In genomic region chr22:37608477-37609239, GRCh38 we compare ENCODE assay signal across 1 cellular context.
TF ChIP-seq lines count a peak whose summit lies in the region.

A gene with protein sequence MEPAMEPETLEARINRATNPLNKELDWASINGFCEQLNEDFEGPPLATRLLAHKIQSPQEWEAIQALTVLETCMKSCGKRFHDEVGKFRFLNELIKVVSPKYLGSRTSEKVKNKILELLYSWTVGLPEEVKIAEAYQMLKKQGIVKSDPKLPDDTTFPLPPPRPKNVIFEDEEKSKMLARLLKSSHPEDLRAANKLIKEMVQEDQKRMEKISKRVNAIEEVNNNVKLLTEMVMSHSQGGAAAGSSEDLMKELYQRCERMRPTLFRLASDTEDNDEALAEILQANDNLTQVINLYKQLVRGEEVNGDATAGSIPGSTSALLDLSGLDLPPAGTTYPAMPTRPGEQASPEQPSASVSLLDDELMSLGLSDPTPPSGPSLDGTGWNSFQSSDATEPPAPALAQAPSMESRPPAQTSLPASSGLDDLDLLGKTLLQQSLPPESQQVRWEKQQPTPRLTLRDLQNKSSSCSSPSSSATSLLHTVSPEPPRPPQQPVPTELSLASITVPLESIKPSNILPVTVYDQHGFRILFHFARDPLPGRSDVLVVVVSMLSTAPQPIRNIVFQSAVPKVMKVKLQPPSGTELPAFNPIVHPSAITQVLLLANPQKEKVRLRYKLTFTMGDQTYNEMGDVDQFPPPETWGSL (plus strand): TSS chr22:37608834. CDS start chr22:37608861, 27 bp downstream.

TF ChIP-seq in K562, 482 proteins besides CTCF, POLR2A, EP300 and RAD21 (continued from another document and continues in another):
- peak; percentile 16 for TF ChIP-seq TAF1 (IDR thresholded peaks at IDR 0.05; ENCODE audit: control insufficient read depth, extremely low read depth, insufficient read depth, low read length, severe bottlenecking)
- TF ChIP-seq BACH1 (tag; IDR thresholded peaks at IDR 0.05) = no peak
- TF ChIP-seq, protein P1, sequence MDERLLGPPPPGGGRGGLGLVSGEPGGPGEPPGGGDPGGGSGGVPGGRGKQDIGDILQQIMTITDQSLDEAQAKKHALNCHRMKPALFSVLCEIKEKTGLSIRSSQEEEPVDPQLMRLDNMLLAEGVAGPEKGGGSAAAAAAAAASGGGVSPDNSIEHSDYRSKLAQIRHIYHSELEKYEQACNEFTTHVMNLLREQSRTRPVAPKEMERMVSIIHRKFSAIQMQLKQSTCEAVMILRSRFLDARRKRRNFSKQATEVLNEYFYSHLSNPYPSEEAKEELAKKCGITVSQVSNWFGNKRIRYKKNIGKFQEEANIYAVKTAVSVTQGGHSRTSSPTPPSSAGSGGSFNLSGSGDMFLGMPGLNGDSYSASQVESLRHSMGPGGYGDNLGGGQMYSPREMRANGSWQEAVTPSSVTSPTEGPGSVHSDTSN (CRISPR knock-in tag; IDR thresholded peaks at IDR 0.05; ENCODE audit: low read depth) = no peak
- TF ChIP-seq, protein P1 (tag; conservative IDR thresholded peaks at IDR 0.05; ENCODE audit: low read depth) = no peak
- TF ChIP-seq NFIC (IDR thresholded peaks at IDR 0.05) = 0 out of 2 replicates have a peak, but pooled peaks have one; percentile 5
- no peak for TF ChIP-seq RBM15 (IDR thresholded peaks at IDR 0.05; ENCODE audit: insufficient read depth, low read length)
- TF ChIP-seq HMGN3 (IDR thresholded peaks at IDR 0.05; ENCODE audit: borderline replicate concordance, extremely low read depth, insufficient read length, low read depth, low read length) = peak; percentile 33
- peak; percentile 15 for TF ChIP-seq ASH1L (IDR thresholded peaks at IDR 0.05; ENCODE audit: borderline replicate concordance, low read depth, partially characterized antibody)
- TF ChIP-seq ZBTB26 (CRISPR knock-in tag; IDR thresholded peaks at IDR 0.05) = 0 out of 2 replicates have a peak, but pooled peaks have one; percentile 42
- TF ChIP-seq RBBP5 (IDR thresholded peaks at IDR 0.05; ENCODE audit: borderline replicate concordance, insufficient read depth, low read length, poor library complexity, severe bottlenecking) = peak; percentile 78
- TF ChIP-seq RBFOX2 (IDR thresholded peaks at IDR 0.05; ENCODE audit: low read depth, low read length) = peak; percentile 80
- no peak for TF ChIP-seq SREBF2 (CRISPR knock-in tag; IDR thresholded peaks at IDR 0.05)
- TF ChIP-seq CCNT2 (IDR thresholded peaks at IDR 0.05; ENCODE audit: borderline replicate concordance, extremely low read depth, insufficient read length, low read depth, low read length) = peak; percentile 53
- no peak for TF ChIP-seq JUNB (CRISPR knock-in tag; conservative IDR thresholded peaks at IDR 0.05)
- no peak for TF ChIP-seq KLF10 (CRISPR knock-in tag; IDR thresholded peaks at IDR 0.05)
- peak; percentile 88 for TF ChIP-seq ATF7 (IDR thresholded peaks at IDR 0.05)
- TF ChIP-seq U2AF2 (optimal IDR thresholded peaks at IDR 0.05; ENCODE audit: low read depth, low read length) = no peak
- TF ChIP-seq CREB1 (IDR thresholded peaks at IDR 0.05) = peak; percentile 83; the same call in 1 of the 2 replicates
- TF ChIP-seq CREB1 (CRISPR knock-in tag; IDR thresholded peaks at IDR 0.05) = peak; percentile 92
- peak; percentile 52; the same call in 1 of the 2 replicates for TF ChIP-seq XRCC5 (IDR thresholded peaks at IDR 0.05; ENCODE audit: low read depth, low read length)
- TF ChIP-seq, protein P2, sequence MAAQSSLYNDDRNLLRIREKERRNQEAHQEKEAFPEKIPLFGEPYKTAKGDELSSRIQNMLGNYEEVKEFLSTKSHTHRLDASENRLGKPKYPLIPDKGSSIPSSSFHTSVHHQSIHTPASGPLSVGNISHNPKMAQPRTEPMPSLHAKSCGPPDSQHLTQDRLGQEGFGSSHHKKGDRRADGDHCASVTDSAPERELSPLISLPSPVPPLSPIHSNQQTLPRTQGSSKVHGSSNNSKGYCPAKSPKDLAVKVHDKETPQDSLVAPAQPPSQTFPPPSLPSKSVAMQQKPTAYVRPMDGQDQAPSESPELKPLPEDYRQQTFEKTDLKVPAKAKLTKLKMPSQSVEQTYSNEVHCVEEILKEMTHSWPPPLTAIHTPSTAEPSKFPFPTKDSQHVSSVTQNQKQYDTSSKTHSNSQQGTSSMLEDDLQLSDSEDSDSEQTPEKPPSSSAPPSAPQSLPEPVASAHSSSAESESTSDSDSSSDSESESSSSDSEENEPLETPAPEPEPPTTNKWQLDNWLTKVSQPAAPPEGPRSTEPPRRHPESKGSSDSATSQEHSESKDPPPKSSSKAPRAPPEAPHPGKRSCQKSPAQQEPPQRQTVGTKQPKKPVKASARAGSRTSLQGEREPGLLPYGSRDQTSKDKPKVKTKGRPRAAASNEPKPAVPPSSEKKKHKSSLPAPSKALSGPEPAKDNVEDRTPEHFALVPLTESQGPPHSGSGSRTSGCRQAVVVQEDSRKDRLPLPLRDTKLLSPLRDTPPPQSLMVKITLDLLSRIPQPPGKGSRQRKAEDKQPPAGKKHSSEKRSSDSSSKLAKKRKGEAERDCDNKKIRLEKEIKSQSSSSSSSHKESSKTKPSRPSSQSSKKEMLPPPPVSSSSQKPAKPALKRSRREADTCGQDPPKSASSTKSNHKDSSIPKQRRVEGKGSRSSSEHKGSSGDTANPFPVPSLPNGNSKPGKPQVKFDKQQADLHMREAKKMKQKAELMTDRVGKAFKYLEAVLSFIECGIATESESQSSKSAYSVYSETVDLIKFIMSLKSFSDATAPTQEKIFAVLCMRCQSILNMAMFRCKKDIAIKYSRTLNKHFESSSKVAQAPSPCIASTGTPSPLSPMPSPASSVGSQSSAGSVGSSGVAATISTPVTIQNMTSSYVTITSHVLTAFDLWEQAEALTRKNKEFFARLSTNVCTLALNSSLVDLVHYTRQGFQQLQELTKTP (IDR thresholded peaks at IDR 0.05; ENCODE audit: low read depth in 1 of 2, partially characterized antibody in 2 of 2) = peak in 1 of 2 experiments; percentile 54
- TF ChIP-seq ZFP1 (CRISPR knock-in tag; IDR thresholded peaks at IDR 0.05) = no peak
- TF ChIP-seq ZNF639 (CRISPR knock-in tag; conservative IDR thresholded peaks at IDR 0.05 in 1 of 2, IDR thresholded peaks at IDR 0.05 in 1 of 2) = peak in 1 of 2 experiments; percentile 98; a peak in 2 of 4 replicates
- TF ChIP-seq RCOR1 (IDR thresholded peaks at IDR 0.05; ENCODE audit: borderline replicate concordance in 1 of 2, low read depth in 2 of 2, low read length in 2 of 2) = 0 out of 4 replicates have a peak, but pooled peaks of 1 of the 2 experiments have one; percentile 5
- no peak for TF ChIP-seq MCM5 (IDR thresholded peaks at IDR 0.05; ENCODE audit: low read depth)
- peak; percentile 63; the same call in 1 of the 2 replicates for TF ChIP-seq JUN (IDR thresholded peaks at IDR 0.05; ENCODE audit: borderline replicate concordance, low read depth, low read length)
- peak; percentile 89; the same call in 1 of the 2 replicates for TF ChIP-seq JUN (CRISPR knock-in tag; IDR thresholded peaks at IDR 0.05; ENCODE audit: borderline replicate concordance)
- no peak for TF ChIP-seq ZNF717 (CRISPR knock-in tag; IDR thresholded peaks at IDR 0.05)
- TF ChIP-seq ZBTB43 (CRISPR knock-in tag; IDR thresholded peaks at IDR 0.05) = no peak
- TF ChIP-seq TRIM24 (IDR thresholded peaks at IDR 0.05) = peak; percentile 17 to 79; a peak in 2 of 4 replicates
- TF ChIP-seq POLR2B (IDR thresholded peaks at IDR 0.05; ENCODE audit: low read depth, partially characterized antibody) = peak; percentile 48
- TF ChIP-seq NCOA1 (IDR thresholded peaks at IDR 0.05; ENCODE audit: low read depth) = peak; percentile 90
- peak; percentile 23; the same call in 1 of the 2 replicates for TF ChIP-seq ATF1 (CRISPR knock-in tag; IDR thresholded peaks at IDR 0.05)
- peak; percentile 96 for TF ChIP-seq ATF1 (tag; IDR thresholded peaks at IDR 0.05)
- peak; percentile 97 for TF ChIP-seq SNIP1 (IDR thresholded peaks at IDR 0.05; ENCODE audit: low read depth)
- TF ChIP-seq TFAP4 (CRISPR knock-in tag; IDR thresholded peaks at IDR 0.05; ENCODE audit: borderline replicate concordance) = peak; percentile 97
- TF ChIP-seq TBP (optimal IDR thresholded peaks at IDR 0.05; ENCODE audit: low read depth, low read length) = peak; percentile 6
- peak in 1 of 2 experiments; percentile 92; a peak in 1 of 4 replicates for TF ChIP-seq KDM4B (IDR thresholded peaks at IDR 0.05; ENCODE audit: borderline replicate concordance in 2 of 2, low read depth in 1 of 2)
- peak; percentile 91 for TF ChIP-seq FOXM1 (IDR thresholded peaks at IDR 0.05; ENCODE audit: low read depth)
- no peak for TF ChIP-seq FOXM1 (CRISPR knock-in tag; IDR thresholded peaks at IDR 0.05; ENCODE audit: low read depth)
- TF ChIP-seq RFX1 (IDR thresholded peaks at IDR 0.05) = peak; percentile 79
- TF ChIP-seq PKNOX1 (IDR thresholded peaks at IDR 0.05) = 0 out of 2 replicates have a peak, but pooled peaks have one; percentile 47
- TF ChIP-seq CREM (IDR thresholded peaks at IDR 0.05; ENCODE audit: low read depth) = peak; percentile 90
- peak; percentile 30 to 80; a peak in 2 of 4 replicates for TF ChIP-seq TEAD1 (CRISPR knock-in tag; IDR thresholded peaks at IDR 0.05)
- peak; percentile 92; the same call in 1 of the 2 replicates for TF ChIP-seq NKRF (IDR thresholded peaks at IDR 0.05; ENCODE audit: borderline replicate concordance)
- peak; percentile 65; the same call in 1 of the 2 replicates for TF ChIP-seq SMAD4 (CRISPR knock-in tag; conservative IDR thresholded peaks at IDR 0.05)
- TF ChIP-seq ZNF511 (CRISPR knock-in tag; IDR thresholded peaks at IDR 0.05) = peak; percentile 60; the same call in 1 of the 2 replicates
- TF ChIP-seq MTA3 (IDR thresholded peaks at IDR 0.05; ENCODE audit: borderline replicate concordance) = peak; percentile 48; the same call in 1 of the 2 replicates
